Comparison of ENCODE assay signal across 1 cellular context in the genomic region with DNA sequence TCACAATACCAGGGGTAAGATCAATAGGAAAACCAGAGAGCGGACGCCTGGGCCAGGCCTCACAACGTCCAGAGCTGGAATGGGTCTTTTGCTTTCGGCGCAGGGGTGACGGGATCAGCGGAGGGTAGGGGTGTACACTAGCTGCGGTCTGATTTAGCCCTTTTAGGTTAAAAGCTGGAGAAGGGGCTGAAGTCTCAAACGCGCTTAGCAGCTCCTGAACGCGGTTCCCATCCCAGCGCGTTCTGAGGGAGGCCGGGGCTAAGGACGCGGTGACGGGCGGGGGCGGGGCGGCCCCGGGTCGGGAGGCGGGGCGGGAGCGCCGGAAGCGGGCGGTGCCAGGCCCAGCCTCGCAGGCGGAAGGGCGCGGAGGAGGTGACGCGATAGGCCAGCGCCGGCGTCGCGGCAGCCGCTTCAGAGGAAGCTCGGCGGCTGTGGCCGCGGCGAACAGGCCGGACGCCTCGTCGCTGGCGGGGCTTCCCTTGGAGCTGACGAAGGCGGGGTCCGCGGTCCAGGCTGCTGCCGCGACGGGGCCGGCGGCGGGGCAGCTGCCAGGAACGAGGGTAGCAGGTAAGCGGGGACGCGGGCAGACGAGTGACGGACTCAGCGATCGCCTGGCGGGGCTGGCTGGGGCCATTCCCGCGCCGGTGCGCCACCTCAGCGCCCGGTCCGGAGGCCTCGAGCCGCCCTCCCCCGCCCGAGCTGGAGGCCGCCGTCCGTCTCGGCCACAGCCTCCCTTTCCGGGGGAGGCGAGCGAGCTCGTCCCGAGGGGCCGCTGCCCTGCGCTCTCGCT.
TF ChIP-seq lines count a peak whose summit lies in the region.

A gene with protein sequence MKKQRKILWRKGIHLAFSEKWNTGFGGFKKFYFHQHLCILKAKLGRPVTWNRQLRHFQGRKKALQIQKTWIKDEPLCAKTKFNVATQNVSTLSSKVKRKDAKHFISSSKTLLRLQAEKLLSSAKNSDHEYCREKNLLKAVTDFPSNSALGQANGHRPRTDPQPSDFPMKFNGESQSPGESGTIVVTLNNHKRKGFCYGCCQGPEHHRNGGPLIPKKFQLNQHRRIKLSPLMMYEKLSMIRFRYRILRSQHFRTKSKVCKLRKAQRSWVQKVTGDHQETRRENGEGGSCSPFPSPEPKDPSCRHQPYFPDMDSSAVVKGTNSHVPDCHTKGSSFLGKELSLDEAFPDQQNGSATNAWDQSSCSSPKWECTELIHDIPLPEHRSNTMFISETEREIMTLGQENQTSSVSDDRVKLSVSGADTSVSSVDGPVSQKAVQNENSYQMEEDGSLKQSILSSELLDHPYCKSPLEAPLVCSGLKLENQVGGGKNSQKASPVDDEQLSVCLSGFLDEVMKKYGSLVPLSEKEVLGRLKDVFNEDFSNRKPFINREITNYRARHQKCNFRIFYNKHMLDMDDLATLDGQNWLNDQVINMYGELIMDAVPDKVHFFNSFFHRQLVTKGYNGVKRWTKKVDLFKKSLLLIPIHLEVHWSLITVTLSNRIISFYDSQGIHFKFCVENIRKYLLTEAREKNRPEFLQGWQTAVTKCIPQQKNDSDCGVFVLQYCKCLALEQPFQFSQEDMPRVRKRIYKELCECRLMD (plus strand): TSS at position 414 of the 790 bp plus-strand sequence. CDS start 17,262 bp downstream, outside the sequence.

TF ChIP-seq in A549, 52 proteins besides CTCF, POLR2A, EP300 and RAD21 (continued from another document):
- TF ChIP-seq, protein P1, sequence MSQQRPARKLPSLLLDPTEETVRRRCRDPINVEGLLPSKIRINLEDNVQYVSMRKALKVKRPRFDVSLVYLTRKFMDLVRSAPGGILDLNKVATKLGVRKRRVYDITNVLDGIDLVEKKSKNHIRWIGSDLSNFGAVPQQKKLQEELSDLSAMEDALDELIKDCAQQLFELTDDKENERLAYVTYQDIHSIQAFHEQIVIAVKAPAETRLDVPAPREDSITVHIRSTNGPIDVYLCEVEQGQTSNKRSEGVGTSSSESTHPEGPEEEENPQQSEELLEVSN (IDR thresholded peaks at IDR 0.05; ENCODE audit: borderline replicate concordance, low read depth), result no peak
- TF ChIP-seq SMC3 (IDR thresholded peaks at IDR 0.05) (no peak), MAFK (IDR thresholded peaks at IDR 0.05; ENCODE audit: partially characterized antibody) (no peak), MAZ (IDR thresholded peaks at IDR 0.05; ENCODE audit: borderline replicate concordance, low read depth, low read length) (no peak), JUN (IDR thresholded peaks at IDR 0.05) (peak; percentile 69 to 82; a peak in 4 of 5 replicates), ZNF302 (CRISPR knock-in tag; IDR thresholded peaks at IDR 0.05) (no peak), TP53 (CRISPR knock-in tag; IDR thresholded peaks at IDR 0.05) (no peak), SREBF2 (IDR thresholded peaks at IDR 0.05) (no peak), BHLHE40 (IDR thresholded peaks at IDR 0.05; ENCODE audit: low read depth, low read length) (no peak)
- TF ChIP-seq, protein P2, sequence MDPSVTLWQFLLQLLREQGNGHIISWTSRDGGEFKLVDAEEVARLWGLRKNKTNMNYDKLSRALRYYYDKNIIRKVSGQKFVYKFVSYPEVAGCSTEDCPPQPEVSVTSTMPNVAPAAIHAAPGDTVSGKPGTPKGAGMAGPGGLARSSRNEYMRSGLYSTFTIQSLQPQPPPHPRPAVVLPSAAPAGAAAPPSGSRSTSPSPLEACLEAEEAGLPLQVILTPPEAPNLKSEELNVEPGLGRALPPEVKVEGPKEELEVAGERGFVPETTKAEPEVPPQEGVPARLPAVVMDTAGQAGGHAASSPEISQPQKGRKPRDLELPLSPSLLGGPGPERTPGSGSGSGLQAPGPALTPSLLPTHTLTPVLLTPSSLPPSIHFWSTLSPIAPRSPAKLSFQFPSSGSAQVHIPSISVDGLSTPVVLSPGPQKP (IDR thresholded peaks at IDR 0.05; ENCODE audit: low read depth, low read length), result no peak
